Comparison of ENCODE assay signal across 15 cellular contexts in the genomic region with DNA sequence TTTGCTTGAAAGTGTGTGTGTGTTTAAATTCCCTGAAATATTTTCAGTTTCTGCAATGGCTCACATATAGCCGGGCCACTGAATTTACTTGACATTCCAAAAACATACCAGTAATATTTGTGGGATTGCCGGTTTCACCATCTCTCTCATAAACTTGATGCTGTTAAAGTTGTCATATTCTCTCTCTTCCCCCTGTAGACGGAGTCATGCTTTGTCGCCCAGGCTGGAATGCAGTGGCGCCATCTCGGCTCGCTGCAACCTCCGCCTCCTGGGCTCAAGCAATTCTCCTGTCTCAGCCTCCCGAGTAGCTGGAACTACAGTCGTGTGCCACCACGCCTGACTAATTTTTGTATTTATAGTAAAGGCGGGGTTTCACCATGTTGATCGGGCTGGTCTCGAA.
DNase-seq lines count a peak whose midpoint lies in the region; ATAC-seq and TF ChIP-seq lines count a peak whose summit lies in the region.
"Had no signal": no experiment of that assay in that cellular context is flagged by ENCODE, and none has a peak within 500 bp of the region (broad histone marks: within the 10 kb centered on the region; RNA-seq: fewer than 3 reads in every experiment).

No MANE protein-coding gene starts in this region.

- intact Hi-C loops in left cardiac atrium (cut with DNase I): no loop called here

- no peak for TF ChIP-seq CTCF in cardiac fibroblast (IDR thresholded peaks at IDR 0.05; ENCODE audit: low read depth, low read length)

- no peak overlapping the region for H3K4me3 ChIP-seq in cardiac fibroblast (replicated peaks in 1 of 2; ENCODE audit: low read depth in 2 of 2, low read length in 2 of 2)
- H3K4me3 ChIP-seq: lower lobe of right lung, spleen, testis had no signal

- ATAC-seq in left cardiac atrium (no peak), HG03571 (IDR thresholded peaks at IDR 0.05; ENCODE audit: unreplicated experiment) (no peak)

- peak; percentile 75 for DNase-seq in ELR (ENCODE audit: low read depth)
- DNase-seq in M059J (ENCODE audit: low read depth): peak; percentile 93
- DNase-seq in cardiac fibroblast (ENCODE audit: low read depth in 2 of 2): peak; percentile 76 to 80
- peak; percentile 78 for DNase-seq in non-pigmented ciliary epithelial cell (ENCODE audit: low read depth)
- no peak for DNase-seq in left cardiac atrium
- no peak for DNase-seq in NCI-H1092 (lab: John Stamatoyannopoulos, UW)
- no peak for DNase-seq in NCI-H748 treated with DMSO at 0.1 percent for 48 hours (lab: John Stamatoyannopoulos, UW)
- DNase-seq: COR-L47, lower lobe of right lung, MM.1S, NCI-H345, spleen, T-helper 9 cell, testis had no signal

Comparison
In these comparisons a context has a peak if more than half of its experiments do, and no peak if none do; other contexts are left out.
1. DNase-seq: peak in ELR (single experiment), M059J (single experiment), cardiac fibroblast (2 of 2) and non-pigmented ciliary epithelial cell (single experiment); none in left cardiac atrium (single experiment), NCI-H1092 (single experiment) and NCI-H748 treated with DMSO at 0.1 percent for 48 hours (single experiment).